22 cellular contexts compared by ENCODE assay signal in genomic region chr6:157083343-157083742, GRCh38.
"Had no signal": no experiment of that assay in that cellular context is flagged by ENCODE, and none has a peak within 500 bp of the region (broad histone marks: within the 10 kb centered on the region; RNA-seq: fewer than 3 reads in every experiment).

No MANE protein-coding gene starts in this region.

- H3K9me3 ChIP-seq: esophagus squamous epithelium had no signal

- H3K27me3 Mint-ChIP-seq: activated CD4-positive, alpha-beta memory T cell treated with anti-CD3 and anti-CD28 coated beads, Interleukin-2, amount 10 ng/mL, durations not matched to agents 7 days and 5 days; activated CD4-positive, alpha-beta T cell treated with anti-CD3 and anti-CD28 coated beads, Interleukin-2, amount 10 ng/mL, durations not matched to agents 7 days and 5 days; activated naive CD4-positive, alpha-beta T cell treated with anti-CD3 and anti-CD28 coated beads, Interleukin-2, amount 10 ng/mL, durations not matched to agents 7 days and 5 days; activated naive CD8-positive, alpha-beta T cell treated with anti-CD3 and anti-CD28 coated beads, Interleukin-2, amount 10 ng/mL, durations not matched to agents 7 days and 5 days; activated T-cell treated with anti-CD3 and anti-CD28 coated beads, Interleukin-2, amount 50 U/mL, for 24 hours had no signal

- DNase-seq: activated CD4-positive, alpha-beta memory T cell treated with anti-CD3 and anti-CD28 coated beads, Interleukin-2, amount 10 ng/mL, durations not matched to agents 7 days and 5 days; activated CD4-positive, alpha-beta T cell treated with anti-CD3 and anti-CD28 coated beads for 1 hour; activated CD4-positive, alpha-beta T cell treated with anti-CD3 and anti-CD28 coated beads for 4 hours; activated CD4-positive, alpha-beta T cell treated with anti-CD3 and anti-CD28 coated beads, Interleukin-2, amount 10 ng/mL, durations not matched to agents 7 days and 5 days; activated CD4-positive, alpha-beta T cell treated with anti-CD3 and anti-CD28 coated beads, Interleukin-2, amount 50 U/mL, for 4 hours; activated CD8-positive, alpha-beta memory T cell treated with anti-CD3 and anti-CD28 coated beads, Interleukin-2, amount 50 U/mL, for 48 hours; activated gamma-delta T cell; activated naive CD4-positive, alpha-beta T cell; activated naive CD4-positive, alpha-beta T cell treated with anti-CD3 and anti-CD28 coated beads, Interleukin-2, amount 10 ng/mL, durations not matched to agents 7 days and 5 days; activated naive CD8-positive, alpha-beta T cell treated with anti-CD3 and anti-CD28 coated beads, Interleukin-2, amount 10 ng/mL, durations not matched to agents 7 days and 5 days; activated T-cell treated with anti-CD3 and anti-CD28 coated beads for 4 hours; activated T-cell treated with anti-CD3 and anti-CD28 coated beads, Interleukin-2, amount 50 U/mL, for 24 hours; activated T-cell treated with anti-CD3 and anti-CD28 coated beads, Interleukin-2, amount 50 U/mL, for 72 hours; brain microvascular endothelial cell; caudate nucleus; cortex of kidney; effector CD8-positive, alpha-beta T cell; esophagus squamous epithelium; foreskin melanocyte; T-helper 2 cell had no signal

- H3K4me3 Mint-ChIP-seq: activated CD4-positive, alpha-beta memory T cell treated with anti-CD3 and anti-CD28 coated beads, Interleukin-2, amount 10 ng/mL, durations not matched to agents 7 days and 5 days; activated CD4-positive, alpha-beta T cell treated with anti-CD3 and anti-CD28 coated beads, Interleukin-2, amount 10 ng/mL, durations not matched to agents 7 days and 5 days; activated naive CD4-positive, alpha-beta T cell treated with anti-CD3 and anti-CD28 coated beads, Interleukin-2, amount 10 ng/mL, durations not matched to agents 7 days and 5 days; activated naive CD8-positive, alpha-beta T cell treated with anti-CD3 and anti-CD28 coated beads, Interleukin-2, amount 10 ng/mL, durations not matched to agents 7 days and 5 days; activated T-cell treated with anti-CD3 and anti-CD28 coated beads, Interleukin-2, amount 50 U/mL, for 24 hours; activated T-cell treated with anti-CD3 and anti-CD28 coated beads, Interleukin-2, amount 50 U/mL, for 72 hours had no signal

- ATAC-seq: activated naive CD4-positive, alpha-beta T cell treated with anti-CD3 and anti-CD28 coated beads, Interleukin-2, amount 50 U/mL, for 72 hours; activated T-cell treated with anti-CD3 and anti-CD28 coated beads, Interleukin-2, amount 50 U/mL, for 72 hours had no signal

- H3K9me3 Mint-ChIP-seq: activated CD4-positive, alpha-beta memory T cell treated with anti-CD3 and anti-CD28 coated beads, Interleukin-2, amount 10 ng/mL, durations not matched to agents 7 days and 5 days; activated CD4-positive, alpha-beta T cell treated with anti-CD3 and anti-CD28 coated beads, Interleukin-2, amount 10 ng/mL, durations not matched to agents 7 days and 5 days; activated naive CD4-positive, alpha-beta T cell treated with anti-CD3 and anti-CD28 coated beads, Interleukin-2, amount 10 ng/mL, durations not matched to agents 7 days and 5 days; activated naive CD4-positive, alpha-beta T cell treated with anti-CD3 and anti-CD28 coated beads, Interleukin-2, amount 50 U/mL, for 72 hours; activated naive CD8-positive, alpha-beta T cell treated with anti-CD3 and anti-CD28 coated beads, Interleukin-2, amount 10 ng/mL, durations not matched to agents 7 days and 5 days; activated T-cell treated with anti-CD3 and anti-CD28 coated beads, Interleukin-2, amount 50 U/mL, for 24 hours; activated T-cell treated with anti-CD3 and anti-CD28 coated beads, Interleukin-2, amount 50 U/mL, for 72 hours had no signal

- H3K27ac Mint-ChIP-seq: activated CD4-positive, alpha-beta memory T cell treated with anti-CD3 and anti-CD28 coated beads, Interleukin-2, amount 10 ng/mL, durations not matched to agents 7 days and 5 days; activated CD4-positive, alpha-beta T cell treated with anti-CD3 and anti-CD28 coated beads, Interleukin-2, amount 10 ng/mL, durations not matched to agents 7 days and 5 days; activated naive CD4-positive, alpha-beta T cell treated with anti-CD3 and anti-CD28 coated beads, Interleukin-2, amount 10 ng/mL, durations not matched to agents 7 days and 5 days; activated naive CD4-positive, alpha-beta T cell treated with anti-CD3 and anti-CD28 coated beads, Interleukin-2, amount 50 U/mL, for 72 hours; activated naive CD8-positive, alpha-beta T cell treated with anti-CD3 and anti-CD28 coated beads, Interleukin-2, amount 10 ng/mL, durations not matched to agents 7 days and 5 days; activated T-cell treated with anti-CD3 and anti-CD28 coated beads, Interleukin-2, amount 50 U/mL, for 24 hours; activated T-cell treated with anti-CD3 and anti-CD28 coated beads, Interleukin-2, amount 50 U/mL, for 72 hours had no signal

- H3K36me3 ChIP-seq: brain microvascular endothelial cell had no signal

- H3K4me3 ChIP-seq: esophagus squamous epithelium had no signal

- H3K27ac ChIP-seq: brain microvascular endothelial cell, epithelial cell of prostate, esophagus squamous epithelium had no signal

- H3K27me3 ChIP-seq: brain microvascular endothelial cell, esophagus squamous epithelium had no signal
